ENCODE assay signal across 9 cellular contexts in the genomic region with DNA sequence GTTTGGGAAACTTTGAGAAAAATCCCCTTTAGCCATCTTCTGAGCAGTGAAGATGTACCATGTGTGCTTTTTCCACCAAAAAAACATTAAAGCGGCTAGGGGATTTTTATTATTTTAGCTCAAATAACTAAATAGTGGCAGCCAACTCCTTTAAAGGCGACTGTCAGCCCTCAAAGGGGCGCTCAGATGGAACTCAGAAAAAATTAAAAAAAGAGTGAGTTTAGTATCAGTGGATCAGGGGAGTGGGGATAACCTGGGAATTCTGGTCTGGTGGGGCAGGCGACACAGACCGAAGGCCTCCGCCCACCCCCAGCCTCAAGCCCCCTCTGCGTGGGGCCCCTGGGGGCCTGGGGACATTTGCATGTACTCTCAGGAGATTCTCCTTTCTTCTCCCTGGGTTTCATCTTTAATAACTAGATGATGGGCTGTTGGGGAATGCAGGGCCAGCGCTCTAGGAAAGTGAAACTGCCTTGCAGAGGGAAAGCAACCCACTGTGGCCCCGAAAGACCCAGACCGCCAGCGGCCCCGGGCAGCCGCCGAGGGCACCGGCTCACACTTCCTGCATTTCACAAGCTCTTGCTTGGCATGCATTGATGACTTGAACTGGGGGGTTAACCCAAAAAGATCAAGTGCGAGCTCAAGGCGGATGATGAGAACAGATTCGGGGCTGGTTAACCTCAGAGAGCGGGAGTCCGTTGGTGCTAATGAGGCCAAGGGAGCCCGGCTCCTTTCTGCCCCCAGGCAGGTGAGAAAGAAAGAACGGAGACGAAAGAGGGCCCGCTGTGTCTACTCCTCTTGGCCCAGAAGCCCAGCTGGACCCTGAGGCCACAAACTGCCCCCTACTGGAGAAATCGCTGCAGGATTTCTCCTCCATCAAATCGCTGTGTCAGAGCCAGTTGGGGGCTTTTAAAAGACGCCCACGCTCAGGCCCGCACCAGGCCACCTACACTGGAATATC. TPM values are rescaled to one million over a fixed set of nuclear protein-coding genes. Genes with fewer than 3 reads are reported as not detected.
A peak's percentile ranks its signal among the peaks of the same experiment; 100 is the strongest.
DNase-seq lines count a peak whose midpoint lies in the region; ATAC-seq and TF ChIP-seq lines count a peak whose summit lies in the region.
"Had no signal": no experiment of that assay in that cellular context is flagged by ENCODE, and none has a peak within 500 bp of the region (broad histone marks: within the 10 kb centered on the region; RNA-seq: fewer than 3 reads in every experiment).

No MANE protein-coding gene starts in this region.

- DNase-seq in GM13977 (ENCODE audit: low spot score) = peak; percentile 57
- no peak for DNase-seq in PC-3
- DNase-seq in brain microvascular endothelial cell = no peak
- peak; percentile 29 to 67 (median 48) for DNase-seq in mucosa of descending colon
- DNase-seq in NCI-H1417 (lab: John Stamatoyannopoulos, UW) = no peak
- no peak for DNase-seq in NCI-H82 (lab: John Stamatoyannopoulos, UW)

- POLR2A ChIA-PET in PC-3 (lab: Charles Lee; ENCODE audit: unreplicated experiment) = no interaction called here

- H3K4me1 ChIP-seq in PC-3 (ENCODE audit: insufficient read depth, low read length) (peaks cover 7% of the 10 kb centered on the region), mucosa of descending colon (ENCODE audit: low read depth) (no peaks in the 10 kb centered on the region)

- H3K9me3 ChIP-seq in PC-3 (ENCODE audit: low read length) (no peaks in the 10 kb centered on the region), mucosa of descending colon (peaks cover 11% of the 10 kb centered on the region)

- no peak overlapping the region for H3K4me2 ChIP-seq in PC-3 (ENCODE audit: low read length)

- H3K4me3 ChIP-seq in PC-3 (ENCODE audit: low read length) (no peak overlapping the region), brain microvascular endothelial cell (ENCODE audit: low read depth, low read length) (peak overlapping the region; percentile 59), mucosa of descending colon (no peak overlapping the region)

- no peaks in the 10 kb centered on the region for H3K9me2 ChIP-seq in PC-3 (replicated peaks; ENCODE audit: low read length)

- no peaks in the 10 kb centered on the region for H4K20me1 ChIP-seq in PC-3 (ENCODE audit: low read length)

- intact Hi-C loops in PC-3 (cut with micrococcal nuclease) = no loop called here
- intact Hi-C loops in mucosa of descending colon (cut with DNase I, micrococcal nuclease) = no loop called here

- H3K79me2 ChIP-seq in PC-3 (ENCODE audit: low read length) = no peaks in the 10 kb centered on the region

- no peaks in the 10 kb centered on the region for H3F3A ChIP-seq in PC-3 (ENCODE audit: low read length, unreplicated experiment)

- no peak overlapping the region for H3K27ac ChIP-seq in PC-3 (ENCODE audit: low read length)
- no peak overlapping the region for H3K27ac ChIP-seq in brain microvascular endothelial cell
- H3K27ac ChIP-seq: VCaP had no signal

- no peak overlapping the region for H3K9ac ChIP-seq in PC-3 (ENCODE audit: low read length)

- in situ Hi-C loops in GM13977 (cut with MboI; ENCODE audit: low pct_unique_long_range_greater_than_20kb, low sequenced_read_pairs, unreplicated experiment) (no loop called here), brain microvascular endothelial cell (cut with HindIII; ENCODE audit: low pct_ligation_motif_present, low sequenced_read_pairs) (no loop called here)

- ATAC-seq in HG02571 (IDR thresholded peaks at IDR 0.05; ENCODE audit: unreplicated experiment) (peak; percentile 35), PC-3 (no peak), mucosa of descending colon (peak; percentile 70), HG03039 (IDR thresholded peaks at IDR 0.05; ENCODE audit: unreplicated experiment) (no peak)

- BruUV-seq in PC-3 (replicated peaks; lab: Mats Ljungman, UMichigan) = no TSS peak

- peak; percentile 74 for TF ChIP-seq CTCF in GM13977 (IDR thresholded peaks at IDR 0.05; ENCODE audit: extremely low read depth, insufficient read depth, missing control alignments)
- 0 out of 2 replicates have a peak, but pooled peaks have one; percentile 22 for TF ChIP-seq CTCF in PC-3 (conservative IDR thresholded peaks at IDR 0.05; ENCODE audit: low read depth, low read length)
- peak; percentile 70 for TF ChIP-seq CTCF in brain microvascular endothelial cell (IDR thresholded peaks at IDR 0.05; ENCODE audit: low read depth, low read length, missing control alignments)
- no peak for TF ChIP-seq CTCF in mucosa of descending colon (IDR thresholded peaks at IDR 0.05)

- H2AFZ ChIP-seq in PC-3 (ENCODE audit: low read length) = no peak overlapping the region

- CTCF ChIA-PET in PC-3 (lab: Charles Lee) = interaction anchor here (0.6 kb wide), 1 partner anchor 63 kb away, joined by 5 read pairs; no protein-coding TSS in a partner anchor

- H3K27me3 ChIP-seq in PC-3 (ENCODE audit: low read length) (no peaks in the 10 kb centered on the region), brain microvascular endothelial cell (replicated peaks) (no peaks in the 10 kb centered on the region)

- H3K36me3 ChIP-seq in PC-3 (ENCODE audit: low read depth, low read length) (no peaks in the 10 kb centered on the region), brain microvascular endothelial cell (replicated peaks) (no peaks in the 10 kb centered on the region), mucosa of descending colon (ENCODE audit: low read depth) (no peaks in the 10 kb centered on the region)

RNA-seq across cellular contexts. Expression of gene BATF, which starts 7.3 kb away (rescaled TPM):
- total RNA-seq in PC-3 (2014; rRNA removed) = not detected in 2 replicates
- total RNA-seq in mucosa of descending colon = 1 to 10 TPM; 1.7 to 3.0 (median 2.3) TPM

Comparison
In these comparisons a context has a peak if more than half of its experiments do, and no peak if none do; other contexts are left out.
1. DNase-seq: peak in GM13977 (single experiment) and mucosa of descending colon (3 of 3); none in PC-3 (single experiment), brain microvascular endothelial cell (single experiment), NCI-H1417 (0 of 3) and NCI-H82 (single experiment).
2. ATAC-seq: peak in HG02571 (single experiment) and mucosa of descending colon (single experiment); none in PC-3 (single experiment) and HG03039 (single experiment).